ENCODE assay signal across 1 cellular context in genomic region chr10:119575998-119576397, GRCh38.
A peak's percentile ranks its signal among the peaks of the same experiment; 100 is the strongest.
TF ChIP-seq lines count a peak whose summit lies in the region.

No MANE protein-coding gene starts in this region.

TF ChIP-seq in GM12878, 131 proteins besides CTCF, POLR2A, EP300 and RAD21:
- TF ChIP-seq KLF5 (IDR thresholded peaks at IDR 0.05; ENCODE audit: partially characterized antibody) (no peak), STAT3 (IDR thresholded peaks at IDR 0.05; ENCODE audit: low read depth, low read length) (no peak), TARDBP (IDR thresholded peaks at IDR 0.05; ENCODE audit: borderline replicate concordance) (no peak), NFYA (IDR thresholded peaks at IDR 0.05; ENCODE audit: borderline replicate concordance, low read depth, low read length) (no peak), LARP7 (IDR thresholded peaks at IDR 0.05) (no peak), ZNF384 (IDR thresholded peaks at IDR 0.05; ENCODE audit: borderline replicate concordance, low read depth, low read length) (peak; percentile 87), RELB (IDR thresholded peaks at IDR 0.05; ENCODE audit: low read depth) (0 out of 2 replicates have a peak, but pooled peaks have one; percentile 29)
TF ChIP-seq in GM12878: peak in this region for 2.
